In the genomic region with DNA sequence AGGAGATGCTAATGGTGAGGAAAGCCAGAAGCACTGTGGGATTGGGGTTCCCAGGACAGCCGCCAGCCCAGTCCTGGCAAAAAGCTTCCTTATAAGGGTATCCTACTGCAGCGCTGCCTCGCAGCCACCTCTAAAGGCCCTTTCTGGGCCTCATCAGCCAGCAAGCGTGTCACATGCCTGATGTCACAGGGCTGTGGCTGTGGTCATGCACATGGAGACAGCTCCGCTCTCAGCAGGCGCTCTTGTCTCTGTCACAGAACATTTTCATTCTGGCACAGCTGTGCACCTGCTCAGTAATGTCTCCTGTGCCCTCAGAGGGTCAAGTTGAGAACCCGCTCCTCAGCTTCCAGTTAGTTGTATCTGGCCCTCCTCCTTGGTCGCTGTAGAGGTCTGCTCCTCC, we compare ENCODE assay signal across 1 cellular context.
TF ChIP-seq lines count a peak whose summit lies in the region.

No MANE protein-coding gene starts in this region.

TF ChIP-seq in K562, 482 proteins besides CTCF, POLR2A, EP300 and RAD21 (continued from another document):
- no peak for TF ChIP-seq TEAD1 (CRISPR knock-in tag; IDR thresholded peaks at IDR 0.05)
- TF ChIP-seq CREB3 (tag; conservative IDR thresholded peaks at IDR 0.05; ENCODE audit: low read depth), result no peak
- no peak for TF ChIP-seq MAX (CRISPR knock-in tag; IDR thresholded peaks at IDR 0.05)
- TF ChIP-seq HMG20B (CRISPR knock-in tag; IDR thresholded peaks at IDR 0.05), result no peak
- TF ChIP-seq L3MBTL2 (IDR thresholded peaks at IDR 0.05), result no peak
- no peak for TF ChIP-seq MTF1 (CRISPR knock-in tag; IDR thresholded peaks at IDR 0.05; ENCODE audit: borderline replicate concordance)
- no peak for TF ChIP-seq TCF7L2 (IDR thresholded peaks at IDR 0.05; ENCODE audit: low read depth, low read length)
- TF ChIP-seq, protein P1, sequence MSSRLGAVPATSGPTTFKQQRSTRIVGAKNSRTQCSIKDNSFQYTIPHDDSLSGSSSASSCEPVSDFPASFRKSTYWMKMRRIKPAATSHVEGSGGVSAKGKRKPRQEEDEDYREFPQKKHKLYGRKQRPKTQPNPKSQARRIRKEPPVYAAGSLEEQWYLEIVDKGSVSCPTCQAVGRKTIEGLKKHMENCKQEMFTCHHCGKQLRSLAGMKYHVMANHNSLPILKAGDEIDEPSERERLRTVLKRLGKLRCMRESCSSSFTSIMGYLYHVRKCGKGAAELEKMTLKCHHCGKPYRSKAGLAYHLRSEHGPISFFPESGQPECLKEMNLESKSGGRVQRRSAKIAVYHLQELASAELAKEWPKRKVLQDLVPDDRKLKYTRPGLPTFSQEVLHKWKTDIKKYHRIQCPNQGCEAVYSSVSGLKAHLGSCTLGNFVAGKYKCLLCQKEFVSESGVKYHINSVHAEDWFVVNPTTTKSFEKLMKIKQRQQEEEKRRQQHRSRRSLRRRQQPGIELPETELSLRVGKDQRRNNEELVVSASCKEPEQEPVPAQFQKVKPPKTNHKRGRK (tag; IDR thresholded peaks at IDR 0.05), result no peak
- no peak for TF ChIP-seq MCM5 (IDR thresholded peaks at IDR 0.05; ENCODE audit: low read depth)
- no peak for TF ChIP-seq POLR3A (IDR thresholded peaks at IDR 0.05; ENCODE audit: borderline replicate concordance, extremely low read depth, insufficient read depth, insufficient read length)
- TF ChIP-seq TCF7 (IDR thresholded peaks at IDR 0.05; ENCODE audit: borderline replicate concordance), result no peak
- no peak for TF ChIP-seq ZNF639 (CRISPR knock-in tag; conservative IDR thresholded peaks at IDR 0.05 in 1 of 2, IDR thresholded peaks at IDR 0.05 in 1 of 2)
- no peak for TF ChIP-seq POLR3G (IDR thresholded peaks at IDR 0.05; ENCODE audit: extremely low read depth, insufficient read length, insufficient replicate concordance)
- TF ChIP-seq STAG1 (CRISPR knock-in tag; IDR thresholded peaks at IDR 0.05; ENCODE audit: borderline replicate concordance), result no peak
